In genomic region chr11:92852946-92853345, GRCh38 we compare ENCODE assay signal across 20 cellular contexts.
DNase-seq lines count a peak whose midpoint lies in the region; ATAC-seq and TF ChIP-seq lines count a peak whose summit lies in the region.
"Had no signal": no experiment of that assay in that cellular context is flagged by ENCODE, and none has a peak within 500 bp of the region (broad histone marks: within the 10 kb centered on the region; RNA-seq: fewer than 3 reads in every experiment).

No MANE protein-coding gene starts in this region.

- H3K27me3 ChIP-seq in transverse colon (no peaks in the 10 kb centered on the region), trophoblast cell (ENCODE audit: insufficient read depth, low read length) (no peaks in the 10 kb centered on the region)
- H3K27me3 ChIP-seq: ovary, upper lobe of left lung had no signal

- no peak overlapping the region for H4K12ac ChIP-seq in trophoblast cell (ENCODE audit: low read depth, low read length)

- no peak overlapping the region for H3K23ac ChIP-seq in trophoblast cell (ENCODE audit: low read length)

- no peak overlapping the region for H3K18ac ChIP-seq in trophoblast cell (ENCODE audit: low read length)

- H4K8ac ChIP-seq in trophoblast cell (ENCODE audit: low read depth, low read length), result no peak overlapping the region

- DNase-seq in NCI-H510A treated with DMSO at 0.1 percent for 48 hours (lab: John Stamatoyannopoulos, UW) (peak; percentile 24), NCI-H510A (lab: John Stamatoyannopoulos, UW) (no peak), RPMI8226 (peak; percentile 43), kidney glomerular epithelial cell (lab: John Stamatoyannopoulos, UW) (peak; percentile 17), transverse colon (peak; percentile 75), trophoblast cell (no peak)
- DNase-seq: activated naive CD4-positive, alpha-beta T cell; HFFc6; NCI-H226; ovary; T1000 had no signal

- H3K9me3 ChIP-seq in transverse colon (no peaks in the 10 kb centered on the region), trophoblast cell (ENCODE audit: insufficient read depth, low read depth, low read length) (no peaks in the 10 kb centered on the region)
- H3K9me3 ChIP-seq: A549, heart right ventricle, ovary, upper lobe of left lung had no signal

- H3K36me3 ChIP-seq in transverse colon (no peaks in the 10 kb centered on the region), trophoblast cell (ENCODE audit: control insufficient read depth in 1 of 2, insufficient read depth in 2 of 2, low read length in 2 of 2) (no peaks in the 10 kb centered on the region)
- H3K36me3 ChIP-seq: heart right ventricle, ovary, upper lobe of left lung had no signal

- no peak overlapping the region for H2AFZ ChIP-seq in trophoblast cell (ENCODE audit: insufficient read depth, low read length, poor library complexity)

- H3K4me1 ChIP-seq in transverse colon (peaks cover 3 to 40% (median 12%) of the 10 kb centered on the region in 4 donors), trophoblast cell (ENCODE audit: control insufficient read depth in 1 of 2, insufficient read depth in 2 of 2, low read length in 2 of 2) (no peaks in the 10 kb centered on the region)
- H3K4me1 ChIP-seq: A549, heart right ventricle, upper lobe of left lung had no signal

- WGBS in transverse colon (ENCODE audit: low coverage in 1 of 2), 2 donors, result 30% methylated on average over 6 of the region's 7 CpGs; no CpG with 5 or more reads in 1 of the 2 donors
- no CpG with 5 or more reads among the region's 7 CpGs for WGBS in trophoblast cell (ENCODE audit: extremely low coverage, insufficient coverage, insufficient read length)

- ATAC-seq in HG03342 (IDR thresholded peaks at IDR 0.05; ENCODE audit: unreplicated experiment), result no peak
- ATAC-seq in HG03571 (IDR thresholded peaks at IDR 0.05; ENCODE audit: unreplicated experiment), result no peak
- ATAC-seq: A549 had no signal

- no peaks in the 10 kb centered on the region for H3K79me1 ChIP-seq in trophoblast cell (ENCODE audit: low read length)

- no peak overlapping the region for H4K91ac ChIP-seq in trophoblast cell (ENCODE audit: low read depth, low read length)

- no peak overlapping the region for H2BK12ac ChIP-seq in trophoblast cell (ENCODE audit: low read length)

- H2AK5ac ChIP-seq in trophoblast cell (ENCODE audit: low read length), result no peak overlapping the region

- no peak overlapping the region for H3K14ac ChIP-seq in trophoblast cell (ENCODE audit: low read length)

- H2BK5ac ChIP-seq in trophoblast cell (ENCODE audit: low read depth, low read length, poor library complexity), result no peak overlapping the region

- no peaks in the 10 kb centered on the region for H3K79me2 ChIP-seq in trophoblast cell (ENCODE audit: control insufficient read depth, insufficient read depth, low read length, poor library complexity)

- H3K4me3 ChIP-seq in transverse colon, result no peak overlapping the region
- no peak overlapping the region for H3K4me3 ChIP-seq in trophoblast cell (ENCODE audit: low read depth, low read length)
- H3K4me3 ChIP-seq: A549, coronary artery, heart right ventricle, ovary, SK-N-MC, skin epidermis, upper lobe of left lung had no signal

- in situ Hi-C loops in transverse colon (cut with MboI; ENCODE audit: low pct_ligation_motif_present in 1 of 4, low pct_unique_long_range_greater_than_20kb in 1 of 4, low sequenced_read_pairs in 3 of 4), result no loop called here

- no peak overlapping the region for H3K27ac ChIP-seq in transverse colon
- H3K27ac ChIP-seq in trophoblast cell (ENCODE audit: low read depth, low read length), result no peak overlapping the region
- H3K27ac ChIP-seq: A549, C4-2B, coronary artery, heart right ventricle, ovary, SK-N-MC, skin epidermis, upper lobe of left lung had no signal

- no peak overlapping the region for H2BK120ac ChIP-seq in trophoblast cell (ENCODE audit: insufficient read depth, low read length, poor library complexity)

- no peak for TF ChIP-seq CTCF in transverse colon (IDR thresholded peaks at IDR 0.05)

- no peak for TF ChIP-seq EP300 in transverse colon (IDR thresholded peaks at IDR 0.05; ENCODE audit: low read depth)

- no peak overlapping the region for H3K9ac ChIP-seq in trophoblast cell (ENCODE audit: low read length)

- no peak overlapping the region for H3K4me2 ChIP-seq in trophoblast cell (ENCODE audit: low read length)
- H3K4me2 ChIP-seq: A549 had no signal

- intact Hi-C loops in transverse colon (cut with DNase I; ENCODE audit: low total_unique reads), result no loop called here

- TF ChIP-seq POLR2A in transverse colon (IDR thresholded peaks at IDR 0.05), result no peak

- no peak overlapping the region for H3K4ac ChIP-seq in trophoblast cell (ENCODE audit: low read depth, low read length)

Comparison
In these comparisons a context has a peak if more than half of its experiments do, and no peak if none do; other contexts are left out.
1. DNase-seq: peak in NCI-H510A treated with DMSO at 0.1 percent for 48 hours (single experiment), RPMI8226 (single experiment), kidney glomerular epithelial cell (single experiment) and transverse colon (single experiment); none in NCI-H510A (single experiment) and trophoblast cell (0 of 2).